ENCODE assay signal across 8 cellular contexts in the genomic region with DNA sequence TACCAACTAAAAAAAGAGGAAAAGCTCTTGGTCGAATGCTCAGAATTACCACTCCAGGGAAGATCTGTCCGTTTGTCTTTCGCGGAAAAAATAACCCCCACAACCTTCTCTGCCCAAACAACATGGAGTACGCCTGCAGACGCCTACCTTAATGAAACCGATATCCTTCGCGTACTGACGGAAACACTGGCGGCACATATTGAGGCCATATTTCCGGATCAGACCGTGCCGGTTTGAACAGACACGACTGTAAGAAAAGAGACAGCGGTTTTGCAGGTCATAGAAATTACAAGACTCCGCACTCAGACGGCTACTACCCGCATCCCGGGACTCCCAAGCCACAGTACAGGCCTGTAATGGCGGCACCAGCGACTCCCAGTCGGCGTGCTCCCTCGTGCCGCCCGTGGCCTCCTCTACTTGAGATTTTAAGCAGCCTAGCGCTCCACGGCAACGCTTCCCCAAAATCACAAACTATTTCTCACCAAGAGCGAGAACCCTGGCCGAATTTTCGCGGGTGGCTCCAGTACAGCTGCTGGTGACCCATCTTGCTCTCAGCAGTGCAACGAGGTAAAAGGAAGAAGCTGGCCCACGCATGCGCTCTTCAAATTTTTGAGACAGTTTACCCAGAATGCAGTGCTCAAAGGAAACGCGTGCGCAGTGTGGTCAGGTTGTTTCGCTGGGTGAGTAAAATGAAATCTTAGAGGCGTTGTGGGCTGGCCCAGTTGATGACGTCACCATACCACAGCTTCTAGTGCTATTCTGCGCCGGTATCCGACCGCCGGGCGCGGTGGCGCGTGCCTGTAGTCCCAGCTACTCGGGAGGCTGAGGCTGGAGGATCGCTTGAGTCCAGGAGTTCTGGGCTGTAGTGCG. TPM values are rescaled to one million over a fixed set of nuclear protein-coding genes. Genes with fewer than 3 reads are reported as not detected.
DNase-seq lines count a peak whose midpoint lies in the region; ATAC-seq lines count a peak whose summit lies in the region.

A gene (minus strand): TSS at position 578 of the 870 bp plus-strand sequence. CDS start 34 bp downstream, at position 544.

- peak within 1 kb of the TSS; percentile 99 for H3K27ac Mint-ChIP-seq in activated naive CD4-positive, alpha-beta T cell treated with anti-CD3 and anti-CD28 coated beads, Interleukin-2, amount 50 U/mL, for 72 hours

- H3K4me3 ChIP-seq in GM08714 (ENCODE audit: low read length) = peak within 1 kb of the TSS; percentile 87

- peak within 1 kb of the TSS; percentile 74 for H3K27ac ChIP-seq in temporal lobe (ENCODE audit: low read depth, low read length)

- H3K9me3 Mint-ChIP-seq in activated naive CD4-positive, alpha-beta T cell treated with anti-CD3 and anti-CD28 coated beads, Interleukin-2, amount 50 U/mL, for 72 hours = no peaks in the 10 kb centered on the region

- H3K36me3 Mint-ChIP-seq in activated naive CD4-positive, alpha-beta T cell treated with anti-CD3 and anti-CD28 coated beads, Interleukin-2, amount 50 U/mL, for 72 hours = peaks cover 34 to 52% of the 10 kb centered on the region in 2 donors

- DNase-seq in NCI-H1092 treated with DMSO at 0.1 percent for 48 hours (lab: John Stamatoyannopoulos, UW) (peak; percentile 100), SKM-1 (lab: John Stamatoyannopoulos, UW; ENCODE audit: unreplicated experiment) (peak; percentile 83), glomerular endothelial cell (ENCODE audit: extremely low read depth, low read depth, low spot score) (peak; percentile 98), occipital lobe (lab: John Stamatoyannopoulos, UW) (peak; percentile 95)
- peak; percentile 97 to 100 for DNase-seq in activated naive CD4-positive, alpha-beta T cell treated with anti-CD3 and anti-CD28 coated beads, Interleukin-2, amount 50 U/mL, for 72 hours (ENCODE audit: low spot score in 2 of 2)

- ATAC-seq in HG02610 (IDR thresholded peaks at IDR 0.05; ENCODE audit: unreplicated experiment) = peak; percentile 87
- ATAC-seq in activated naive CD4-positive, alpha-beta T cell treated with anti-CD3 and anti-CD28 coated beads, Interleukin-2, amount 50 U/mL, for 72 hours = peak; percentile 93 to 96

RNA-seq across cellular contexts. Expression of the gene that starts here (rescaled TPM):
- 1,000 to 10,000 TPM; 2,240 to 2,407 TPM for total RNA-seq in activated naive CD4-positive, alpha-beta T cell treated with anti-CD3 and anti-CD28 coated beads, Interleukin-2, amount 50 U/mL, for 72 hours
- total RNA-seq in glomerular endothelial cell (3,628 and 10,312 TPM in 2 replicates), occipital lobe (2,148 TPM), temporal lobe (2,439 TPM)

Comparison
In these comparisons a context has a peak if more than half of its experiments do, and no peak if none do; other contexts are left out.
1. Peak in every context shown above with its lines: DNase-seq, ATAC-seq, H3K4me3 ChIP-seq and H3K27ac ChIP-seq.